25 cellular contexts compared by ENCODE assay signal in the genomic region with DNA sequence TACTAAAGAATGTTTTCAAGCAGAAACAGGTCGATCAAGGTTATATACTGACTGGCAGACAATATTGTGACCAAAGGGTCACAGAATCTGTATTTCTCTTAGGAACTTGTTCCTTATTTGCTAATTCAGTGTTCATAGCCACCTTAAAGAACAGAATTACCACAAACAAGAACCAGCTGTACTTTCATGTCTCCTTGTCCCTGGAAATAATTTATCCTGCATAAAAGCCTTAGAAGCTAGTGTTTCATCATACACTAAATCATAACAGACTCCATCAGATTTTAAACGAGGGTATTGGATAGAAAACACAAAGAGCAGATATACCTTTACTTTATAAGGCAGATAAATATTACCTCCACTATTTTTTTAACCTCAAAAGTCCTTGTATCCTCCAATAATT. TPM values are rescaled to one million over a fixed set of nuclear protein-coding genes. Genes with fewer than 3 reads are reported as not detected.
A peak's percentile ranks its signal among the peaks of the same experiment; 100 is the strongest.
DNase-seq lines count a peak whose midpoint lies in the region; ATAC-seq, FAIRE-seq and TF ChIP-seq lines count a peak whose summit lies in the region.
"Had no signal": no experiment of that assay in that cellular context is flagged by ENCODE, and none has a peak within 500 bp of the region (broad histone marks: within the 10 kb centered on the region; RNA-seq: fewer than 3 reads in every experiment).

No MANE protein-coding gene starts in this region.

- no peak overlapping the region for H2BK20ac ChIP-seq in H1 (ENCODE audit: low read length)

- peaks cover 27% of the 10 kb centered on the region for H3K4me1 Mint-ChIP-seq in activated CD8-positive, alpha-beta T cell treated with anti-CD3 and anti-CD28 coated beads for 36 hours (ENCODE audit: low read depth)
- H3K4me1 Mint-ChIP-seq in activated CD8-positive, alpha-beta T cell treated with anti-CD3 and anti-CD28 coated beads, Interleukin-2, amount 10 ng/mL, durations not matched to agents 7 days and 5 days (ENCODE audit: low read depth) = peaks cover 12% of the 10 kb centered on the region
- peaks cover 8% of the 10 kb centered on the region for H3K4me1 Mint-ChIP-seq in Calu3 (ENCODE audit: low read depth, unreplicated experiment)
- peaks cover 9 to 10% of the 10 kb centered on the region in 2 donors for H3K4me1 Mint-ChIP-seq in natural killer cell

- no peak overlapping the region for H3K9ac ChIP-seq in H1 (replicated peaks in 1 of 4; ENCODE audit: extremely low read depth in 1 of 4, low read depth in 3 of 4, low read length in 3 of 4)
- H3K9ac ChIP-seq: BLaER1 had no signal

- H3K36me3 ChIP-seq in H1 (ENCODE audit: control insufficient read depth in 2 of 4, insufficient read depth in 4 of 4, low read length in 3 of 4) (peaks cover 0 to 61% (median 10%) of the 10 kb centered on the region in 4 experiments; a peak in 6 of 8 replicates), esophagus muscularis mucosa (peaks cover 0 to 65% (median 37%) of the 10 kb centered on the region in 4 donors)

- H2BK12ac ChIP-seq in H1 (ENCODE audit: low read depth, low read length) = no peak overlapping the region

- H3K9me3 Mint-ChIP-seq in activated CD8-positive, alpha-beta T cell treated with anti-CD3 and anti-CD28 coated beads for 36 hours = no peaks in the 10 kb centered on the region
- H3K9me3 Mint-ChIP-seq in activated CD8-positive, alpha-beta T cell treated with anti-CD3 and anti-CD28 coated beads, Interleukin-2, amount 10 ng/mL, durations not matched to agents 7 days and 5 days (ENCODE audit: insufficient read depth) = no peaks in the 10 kb centered on the region
- no peaks in the 10 kb centered on the region for H3K9me3 Mint-ChIP-seq in Calu3 (ENCODE audit: low read depth, unreplicated experiment)
- H3K9me3 Mint-ChIP-seq in natural killer cell = no peaks in the 10 kb centered on the region
- H3K9me3 Mint-ChIP-seq: effector memory CD8-positive, alpha-beta T cell had no signal

- H3K18ac ChIP-seq in H1 (ENCODE audit: extremely low read depth, low read length) = no peak overlapping the region

- no peak overlapping the region for H3K14ac ChIP-seq in H1 (ENCODE audit: insufficient read length)

- intact Hi-C loops in activated CD8-positive, alpha-beta T cell treated with anti-CD3 and anti-CD28 coated beads for 36 hours (cut with micrococcal nuclease) = loop anchor here (10.0 kb wide), 1 partner anchor 378 kb away; a partner anchor contains a TSS
- intact Hi-C loops in Calu3 (cut with micrococcal nuclease; ENCODE audit: unreplicated experiment) = loop anchor here (10.0 kb wide), 2 partner anchors 292 to 368 kb away; no protein-coding TSS in a partner anchor
- intact Hi-C loops in natural killer cell (cut with micrococcal nuclease) = no loop called here
- intact Hi-C loops in esophagus muscularis mucosa (cut with DNase I) = no loop called here

- POLR2A ChIA-PET in activated CD8-positive, alpha-beta T cell treated with anti-CD3 and anti-CD28 coated beads for 36 hours (lab: Charles Lee) = no interaction called here
- POLR2A ChIA-PET in activated CD8-positive, alpha-beta T cell treated with anti-CD3 and anti-CD28 coated beads, Interleukin-2, amount 10 ng/mL, durations not matched to agents 7 days and 5 days (lab: Charles Lee) = no interaction called here
- POLR2A ChIA-PET in H1 (lab: Charles Lee; ENCODE audit: partially characterized antibody) = interaction anchor here (2.2 kb wide), 1 partner anchor 25 kb away, joined by 5 read pairs; no protein-coding TSS in a partner anchor

- H3K27ac ChIP-seq in H1 (ENCODE audit: low read depth, low read length) = peak overlapping the region; percentile 20; the same call in 1 of the 2 replicates
- peak overlapping the region in 1 of 4 donors; percentile 4 for H3K27ac ChIP-seq in esophagus muscularis mucosa (replicated peaks in 1 of 4)
- H3K27ac ChIP-seq: BLaER1, lower lobe of right lung, right lobe of liver, RWPE1, testis had no signal

- no peak overlapping the region for H4K5ac ChIP-seq in H1 (ENCODE audit: insufficient read length, low read depth, low read length)

- H3K56ac ChIP-seq in H1 (replicated peaks; ENCODE audit: insufficient read length, low read depth, low read length) = no peak overlapping the region

- H3K4me1 ChIP-seq in H1 (replicated peaks in 1 of 4; ENCODE audit: control insufficient read depth in 3 of 4, insufficient read depth in 4 of 4, low read length in 3 of 4) (0 out of 7 replicates have a peak, but pooled peaks cover 0 to 2% (median 0%) of the 10 kb centered on the region in 4 experiments), esophagus muscularis mucosa (peaks cover 20 to 47% (median 26%) of the 10 kb centered on the region in 4 donors)

- H2AFZ ChIP-seq in H1 (ENCODE audit: low read length) = no peak overlapping the region

- no peak overlapping the region for H3K4me2 ChIP-seq in H1 (ENCODE audit: insufficient read depth in 1 of 2, low read depth in 2 of 2, low read length in 2 of 2)
- H3K4me2 ChIP-seq: BLaER1 had no signal

- no peak overlapping the region for H2BK5ac ChIP-seq in H1 (ENCODE audit: low read depth, low read length)

- H3K27me3 ChIP-seq in H1 (replicated peaks in 1 of 4; ENCODE audit: control insufficient read depth in 3 of 4, extremely low read depth in 1 of 4, insufficient read depth in 3 of 4, low read length in 3 of 4) = no peaks in the 10 kb centered on the region
- no peaks in the 10 kb centered on the region for H3K27me3 ChIP-seq in esophagus muscularis mucosa
- H3K27me3 ChIP-seq: BLaER1, MG63, right lobe of liver, testis had no signal

- peak overlapping the region; percentile 71 for H3K27ac Mint-ChIP-seq in activated CD8-positive, alpha-beta T cell treated with anti-CD3 and anti-CD28 coated beads for 36 hours
- H3K27ac Mint-ChIP-seq in activated CD8-positive, alpha-beta T cell treated with anti-CD3 and anti-CD28 coated beads, Interleukin-2, amount 10 ng/mL, durations not matched to agents 7 days and 5 days = no peak overlapping the region
- H3K27ac Mint-ChIP-seq in Calu3 (ENCODE audit: unreplicated experiment) (peak overlapping the region; percentile 60), natural killer cell (peak overlapping the region; percentile 35 to 47)

- no peak overlapping the region for H3K4me3 Mint-ChIP-seq in activated CD8-positive, alpha-beta T cell treated with anti-CD3 and anti-CD28 coated beads for 36 hours
- H3K4me3 Mint-ChIP-seq in activated CD8-positive, alpha-beta T cell treated with anti-CD3 and anti-CD28 coated beads, Interleukin-2, amount 10 ng/mL, durations not matched to agents 7 days and 5 days = no peak overlapping the region
- H3K4me3 Mint-ChIP-seq in Calu3 (ENCODE audit: low read depth, unreplicated experiment) = no peak overlapping the region
- no peak overlapping the region for H3K4me3 Mint-ChIP-seq in natural killer cell
- H3K4me3 Mint-ChIP-seq: effector memory CD8-positive, alpha-beta T cell had no signal

- H2AK5ac ChIP-seq in H1 (ENCODE audit: low read depth, low read length) = no peak overlapping the region

- FAIRE-seq in H1 (lab: Jason Lieb, UNC) = no peak

- H4K91ac ChIP-seq in H1 (replicated peaks; ENCODE audit: insufficient read length, low read length) = no peak overlapping the region

- no peak overlapping the region for H2BK120ac ChIP-seq in H1 (replicated peaks; ENCODE audit: low read depth, low read length)

- BruUV-seq in Calu3 (replicated peaks; lab: Mats Ljungman, UMichigan) = no TSS peak

- no peak for DNase-seq in activated CD8-positive, alpha-beta T cell treated with anti-CD3 and anti-CD28 coated beads for 36 hours
- DNase-seq in activated CD8-positive, alpha-beta T cell treated with anti-CD3 and anti-CD28 coated beads, Interleukin-2, amount 10 ng/mL, durations not matched to agents 7 days and 5 days = no peak
- DNase-seq in Calu3 (no peak), H1 (ENCODE audit: low read depth in 1 of 2, low spot score in 2 of 2) (no peak), natural killer cell (no peak), esophagus muscularis mucosa (ENCODE audit: extremely low spot score) (no peak), cerebellum (ENCODE audit: low spot score) (no peak)
- DNase-seq: activated CD4-positive, CD25-positive, alpha-beta regulatory T cell; activated effector memory CD4-positive, alpha-beta T cell treated with anti-CD3 and anti-CD28 coated beads, Interleukin-2, amount 50 U/mL, for 16 hours; DMS 273 treated with DMSO at 0.1 percent for 48 hours; effector memory CD8-positive, alpha-beta T cell; islet precursor cell; lower lobe of right lung; MG63; NCI-H146; NCI-H2171; NCI-H526; right lobe of liver; stimulated activated CD4-positive, alpha-beta T cell treated with anti-CD3 and anti-CD28 coated beads, Interleukin-15, amount 100 ng/mL, for 24 hours; T1000; testis had no signal

- no peak for TF ChIP-seq RAD21 in H1 (IDR thresholded peaks at IDR 0.05 in 1 of 2, conservative IDR thresholded peaks at IDR 0.05 in 1 of 2; ENCODE audit: low read depth in 2 of 2, low read length in 2 of 2)

- CTCF ChIA-PET in activated CD8-positive, alpha-beta T cell treated with anti-CD3 and anti-CD28 coated beads for 36 hours (lab: Charles Lee) = no interaction called here
- CTCF ChIA-PET in activated CD8-positive, alpha-beta T cell treated with anti-CD3 and anti-CD28 coated beads, Interleukin-2, amount 10 ng/mL, durations not matched to agents 7 days and 5 days (lab: Charles Lee) = no interaction called here
- CTCF ChIA-PET in Calu3 (lab: Charles Lee) (no interaction called here), H1 (lab: Charles Lee; ENCODE audit: partially characterized antibody) (interaction anchor here (0.6 to 0.9 kb wide), 2 partner anchors 167 to 893 kb away, joined by 3 to 4 read pairs; no protein-coding TSS in a partner anchor)

- H3K4ac ChIP-seq in H1 (replicated peaks; ENCODE audit: insufficient read length, low read depth, low read length) = no peak overlapping the region

- peaks cover 29% of the 10 kb centered on the region for H3K36me3 Mint-ChIP-seq in activated CD8-positive, alpha-beta T cell treated with anti-CD3 and anti-CD28 coated beads for 36 hours (ENCODE audit: low read depth)
- H3K36me3 Mint-ChIP-seq in activated CD8-positive, alpha-beta T cell treated with anti-CD3 and anti-CD28 coated beads, Interleukin-2, amount 10 ng/mL, durations not matched to agents 7 days and 5 days (ENCODE audit: low read depth) = peaks cover 35% of the 10 kb centered on the region
- peaks cover 71% of the 10 kb centered on the region for H3K36me3 Mint-ChIP-seq in Calu3 (ENCODE audit: insufficient read depth, unreplicated experiment)
- no peaks in the 10 kb centered on the region for H3K36me3 Mint-ChIP-seq in natural killer cell

- H2BK15ac ChIP-seq in H1 (ENCODE audit: low read length) = no peak overlapping the region

- H3K9me3 ChIP-seq in H1 (ENCODE audit: insufficient read depth in 2 of 2, low read depth in 1 of 2, low read length in 1 of 2) (no peaks in the 10 kb centered on the region), esophagus muscularis mucosa (no peaks in the 10 kb centered on the region)
- H3K9me3 ChIP-seq: BLaER1, lower lobe of right lung, MG63, right lobe of liver, testis had no signal

- 84% methylated on average over 2 of the region's 2 CpGs; no CpG with 5 or more reads in 1 of the 2 experiments for WGBS in H1 (ENCODE audit: extremely low coverage in 1 of 2, insufficient coverage in 1 of 2, insufficient read length in 1 of 2, insufficient replicate concordance in 2 of 2, low coverage in 1 of 2, low lambda C conversion rate in 2 of 2, missing lambda C conversion rate in 1 of 2), 2 experiments
- 70% methylated on average over 2 of the region's 2 CpGs for whole genome bisulfite sequencing in esophagus muscularis mucosa

- H4K20me1 ChIP-seq in H1 (replicated peaks in 1 of 2; ENCODE audit: control insufficient read depth in 1 of 2, insufficient read depth in 2 of 2, low read length in 2 of 2) = no peaks in the 10 kb centered on the region

- H3K79me1 ChIP-seq in H1 (ENCODE audit: low read depth, low read length) = no peaks in the 10 kb centered on the region

- H3K27me3 Mint-ChIP-seq in activated CD8-positive, alpha-beta T cell treated with anti-CD3 and anti-CD28 coated beads for 36 hours = no peaks in the 10 kb centered on the region
- no peaks in the 10 kb centered on the region for H3K27me3 Mint-ChIP-seq in activated CD8-positive, alpha-beta T cell treated with anti-CD3 and anti-CD28 coated beads, Interleukin-2, amount 10 ng/mL, durations not matched to agents 7 days and 5 days (ENCODE audit: low read depth)
- H3K27me3 Mint-ChIP-seq in Calu3 (ENCODE audit: unreplicated experiment) (no peaks in the 10 kb centered on the region), natural killer cell (ENCODE audit: low read depth in 2 of 2) (no peaks in the 10 kb centered on the region)
- H3K27me3 Mint-ChIP-seq: effector memory CD8-positive, alpha-beta T cell had no signal

- no peak overlapping the region for H4K8ac ChIP-seq in H1 (ENCODE audit: extremely low read depth, insufficient read depth, low read length)

- TF ChIP-seq CTCF in activated CD8-positive, alpha-beta T cell treated with anti-CD3 and anti-CD28 coated beads for 36 hours (IDR thresholded peaks at IDR 0.05) = no peak
- TF ChIP-seq CTCF in Calu3 (IDR thresholded peaks at IDR 0.05; ENCODE audit: unreplicated experiment) (no peak), H1 (IDR thresholded peaks at IDR 0.05; ENCODE audit: control extremely low read depth in 1 of 3, insufficient read depth in 1 of 3, low read depth in 1 of 3, low read length in 3 of 3) (no peak), natural killer cell (IDR thresholded peaks at IDR 0.05) (no peak), esophagus muscularis mucosa (IDR thresholded peaks at IDR 0.05) (no peak)

- TF ChIP-seq EP300 in H1 (IDR thresholded peaks at IDR 0.05; ENCODE audit: borderline replicate concordance in 1 of 2, low read depth in 2 of 2, low read length in 2 of 2) = no peak
- TF ChIP-seq EP300 in esophagus muscularis mucosa (IDR thresholded peaks at IDR 0.05) = no peak

- H3K4me3 ChIP-seq in H1 (ENCODE audit: extremely low read depth in 1 of 4, insufficient read depth in 2 of 4, low read depth in 3 of 4, low read length in 4 of 4) = no peak overlapping the region
- H3K4me3 ChIP-seq in esophagus muscularis mucosa = no peak overlapping the region
- H3K4me3 ChIP-seq: BLaER1, lower lobe of right lung, MG63, right lobe of liver, testis had no signal

- ATAC-seq in activated CD8-positive, alpha-beta T cell treated with anti-CD3 and anti-CD28 coated beads for 36 hours = no peak
- no peak for ATAC-seq in activated CD8-positive, alpha-beta T cell treated with anti-CD3 and anti-CD28 coated beads, Interleukin-2, amount 10 ng/mL, durations not matched to agents 7 days and 5 days
- ATAC-seq in natural killer cell = no peak
- ATAC-seq in GM18502 (IDR thresholded peaks at IDR 0.05; ENCODE audit: poor library complexity, unreplicated experiment) = no peak
- ATAC-seq: effector memory CD8-positive, alpha-beta T cell; lower lobe of right lung; SK-N-SH treated with all-trans-retinoic acid at 6 μM for 48 hours had no signal

- TF ChIP-seq POLR2A in H1 (IDR thresholded peaks at IDR 0.05; ENCODE audit: control extremely low read depth in 1 of 2, low read depth in 2 of 2, low read length in 2 of 2) = no peak
- no peak for TF ChIP-seq POLR2A in esophagus muscularis mucosa (IDR thresholded peaks at IDR 0.05; ENCODE audit: low read depth)

- H3K79me2 ChIP-seq in H1 (ENCODE audit: control insufficient read depth in 1 of 2, insufficient read depth in 2 of 2, low read length in 2 of 2) = peaks cover 0 to 10% of the 10 kb centered on the region in 2 experiments; a peak in 2 of 4 replicates

- no peaks in the 10 kb centered on the region for H3K23me2 ChIP-seq in H1 (ENCODE audit: low read depth, low read length)

- no peak overlapping the region for H3K23ac ChIP-seq in H1 (ENCODE audit: insufficient read length)

RNA-seq across cellular contexts. Expression of a gene that starts 6.4 kb away (rescaled TPM):
- total RNA-seq in activated CD8-positive, alpha-beta T cell treated with anti-CD3 and anti-CD28 coated beads for 36 hours = 10 to 100 TPM; 67.6 to 69.3 TPM
- total RNA-seq in activated CD8-positive, alpha-beta T cell treated with anti-CD3 and anti-CD28 coated beads, Interleukin-2, amount 10 ng/mL, durations not matched to agents 7 days and 5 days = 10 to 100 TPM; 49.1 to 56.6 TPM
- total RNA-seq in Calu3 (2022) (90.0 and 92.9 TPM in 2 replicates), natural killer cell (10 to 100 TPM; 18.9 to 25.8 (median 22.2) TPM), esophagus muscularis mucosa (10 to 100 TPM; 28.4 to 65.6 (median 39.1) TPM), cerebellum (49.8 TPM)
- 82.2 and 90.9 TPM in 2 replicates for total RNA-seq in H1 (2021; fragmentation: NEBNext Ultra II Directional; extraction: Animal tissue kit (Norgen Biotek cat#: 25700))
- polyA plus RNA-seq in H1 (2011; rRNA removed) = 62.4 and 65.9 TPM in 2 replicates
- polyA plus RNA-seq in H1 (2011; cell fraction: cytosol; rRNA removed) = 77.3 TPM
- 64.1 TPM for polyA plus RNA-seq in H1 (2011; cell fraction: nucleus; rRNA removed)
- 55.0 to 99.3 TPM (median 93.2 TPM) in 4 replicates for polyA plus RNA-seq in H1 (2012, experiment 1 of 2)
- polyA plus RNA-seq in H1 (2012, experiment 2 of 2) = 238 TPM
- polyA plus RNA-seq in H1 (2013, experiment 1 of 2) = 212 TPM
- polyA plus RNA-seq in H1 (2013, experiment 2 of 2) = 215 TPM
- polyA minus RNA-seq in H1 (2011; rRNA and poly(A)+ RNA removed) = 24.5 and 29.9 TPM in 2 replicates
- 20.9 TPM for polyA minus RNA-seq in H1 (2011; cell fraction: cytosol; rRNA and poly(A)+ RNA removed)
- polyA minus RNA-seq in H1 (2011; cell fraction: nucleus; rRNA and poly(A)+ RNA removed) = 37.7 TPM

Comparison
In these comparisons a context has a peak if more than half of its experiments do, and no peak if none do; other contexts are left out.
1. intact Hi-C loops: an anchor here in activated CD8-positive, alpha-beta T cell treated with anti-CD3 and anti-CD28 coated beads for 36 hours (10.0 kb wide) and Calu3 (10.0 kb wide); none called in natural killer cell and esophagus muscularis mucosa.